In the genomic region with DNA sequence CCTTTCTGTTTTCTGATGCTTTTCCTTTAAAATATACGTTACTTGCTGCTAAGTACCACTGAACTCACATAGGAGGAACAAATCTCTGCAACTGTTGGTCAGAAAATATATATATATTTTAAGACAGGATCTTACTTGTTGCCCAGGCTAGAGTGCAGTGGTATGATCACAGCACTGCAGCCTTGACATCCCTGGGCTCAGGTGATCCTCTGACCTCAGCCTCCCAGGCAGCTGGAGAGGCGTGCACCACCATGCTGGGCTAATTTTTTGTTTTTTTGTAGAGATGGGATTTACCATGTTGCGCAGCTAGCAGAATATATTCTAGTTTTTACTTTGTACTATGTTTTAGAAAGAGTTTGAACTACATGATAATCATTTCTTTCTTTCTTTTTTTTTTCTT, we compare ENCODE assay signal across 11 cellular contexts.
"Had no signal": no experiment of that assay in that cellular context is flagged by ENCODE, and none has a peak within 500 bp of the region (broad histone marks: within the 10 kb centered on the region; RNA-seq: fewer than 3 reads in every experiment).

No MANE protein-coding gene starts in this region.

- DNase-seq: GM23248, GOT3, H7, H9, HCEC 1CT, HFFc6 had no signal

- FAIRE-seq: H1, H54 had no signal

- H3K4me2 ChIP-seq: GM23338 had no signal

- ATAC-seq: GM23338, HCT116 had no signal

- H3K9ac ChIP-seq: GM23248 had no signal

- H3K4me3 ChIP-seq: GM23248, GM23338, HAP-1 had no signal

- H3K27ac ChIP-seq: GM23248 had no signal

- H2AFZ ChIP-seq: GM23248, GM23338 had no signal

- H3K36me3 ChIP-seq: HAP-1 had no signal
